ENCODE assay signal across 41 cellular contexts in the genomic region with DNA sequence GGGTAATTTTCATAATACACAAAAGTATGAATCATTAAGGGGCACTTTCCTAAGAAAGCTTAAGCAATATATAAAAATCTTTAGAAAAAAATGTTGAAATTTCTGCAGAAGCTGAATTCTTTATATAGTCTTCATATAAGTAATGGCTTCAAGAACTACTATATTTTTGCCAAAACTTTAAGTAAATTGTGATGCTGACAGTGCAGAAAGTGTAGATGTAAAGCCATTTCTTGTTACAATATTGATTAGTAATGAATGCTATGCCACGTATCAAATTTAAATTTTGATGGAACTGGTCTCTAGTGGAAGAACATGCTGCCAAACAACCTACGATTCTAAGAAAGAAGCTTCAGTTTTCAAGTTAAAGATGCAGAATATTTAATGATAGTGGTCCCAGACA.
"Had no signal": no experiment of that assay in that cellular context is flagged by ENCODE, and none has a peak within 500 bp of the region (broad histone marks: within the 10 kb centered on the region; RNA-seq: fewer than 3 reads in every experiment).

No MANE protein-coding gene starts in this region.

- H3K4me1 Mint-ChIP-seq: activated naive CD4-positive, alpha-beta T cell treated with anti-CD3 and anti-CD28 coated beads, Interleukin-2, amount 10 ng/mL, durations not matched to agents 7 days and 5 days; activated naive CD4-positive, alpha-beta T cell treated with anti-CD3 and anti-CD28 coated beads, Interleukin-2, amount 50 U/mL, for 24 hours; activated naive CD8-positive, alpha-beta T cell treated with anti-CD3 and anti-CD28 coated beads for 36 hours; activated naive CD8-positive, alpha-beta T cell treated with anti-CD3 and anti-CD28 coated beads, Interleukin-2, amount 10 ng/mL, durations not matched to agents 7 days and 5 days; activated naive CD8-positive, alpha-beta T cell treated with anti-CD3 and anti-CD28 coated beads, Interleukin-2, amount 50 U/mL, for 24 hours; activated T-helper 17 cell treated with anti-CD3 and anti-CD28 coated beads, Interleukin-2, amount 50 U/mL, for 72 hours; brain; central memory CD8-positive, alpha-beta T cell had no signal

- H3K27me3 Mint-ChIP-seq: activated naive CD4-positive, alpha-beta T cell treated with anti-CD3 and anti-CD28 coated beads, Interleukin-2, amount 10 ng/mL, durations not matched to agents 7 days and 5 days; activated naive CD4-positive, alpha-beta T cell treated with anti-CD3 and anti-CD28 coated beads, Interleukin-2, amount 50 U/mL, for 24 hours; activated naive CD8-positive, alpha-beta T cell; activated naive CD8-positive, alpha-beta T cell treated with anti-CD3 and anti-CD28 coated beads for 36 hours; activated naive CD8-positive, alpha-beta T cell treated with anti-CD3 and anti-CD28 coated beads, Interleukin-2, amount 10 ng/mL, durations not matched to agents 7 days and 5 days; activated naive CD8-positive, alpha-beta T cell treated with anti-CD3 and anti-CD28 coated beads, Interleukin-2, amount 50 U/mL, for 24 hours; activated T-cell treated with anti-CD3 and anti-CD28 coated beads, Interleukin-2, amount 50 U/mL, for 24 hours; activated T-helper 17 cell treated with anti-CD3 and anti-CD28 coated beads, Interleukin-2, amount 50 U/mL, for 72 hours; brain; central memory CD8-positive, alpha-beta T cell had no signal

- H3K4me3 ChIP-seq: adrenal gland, ascending aorta, body of pancreas, breast epithelium, cardiac muscle cell had no signal

- H3K9me3 ChIP-seq: adrenal gland, ascending aorta, body of pancreas had no signal

- H3K36me3 Mint-ChIP-seq: activated naive CD4-positive, alpha-beta T cell treated with anti-CD3 and anti-CD28 coated beads, Interleukin-2, amount 10 ng/mL, durations not matched to agents 7 days and 5 days; activated naive CD4-positive, alpha-beta T cell treated with anti-CD3 and anti-CD28 coated beads, Interleukin-2, amount 50 U/mL, for 24 hours; activated naive CD4-positive, alpha-beta T cell treated with anti-CD3 and anti-CD28 coated beads, Interleukin-2, amount 50 U/mL, for 72 hours; activated naive CD8-positive, alpha-beta T cell; activated naive CD8-positive, alpha-beta T cell treated with anti-CD3 and anti-CD28 coated beads for 36 hours; activated naive CD8-positive, alpha-beta T cell treated with anti-CD3 and anti-CD28 coated beads, Interleukin-2, amount 10 ng/mL, durations not matched to agents 7 days and 5 days; brain had no signal

- H3K9me3 Mint-ChIP-seq: activated naive CD4-positive, alpha-beta T cell treated with anti-CD3 and anti-CD28 coated beads for 36 hours; activated naive CD4-positive, alpha-beta T cell treated with anti-CD3 and anti-CD28 coated beads, Interleukin-2, amount 10 ng/mL, durations not matched to agents 7 days and 5 days; activated naive CD8-positive, alpha-beta T cell treated with anti-CD3 and anti-CD28 coated beads for 36 hours; activated naive CD8-positive, alpha-beta T cell treated with anti-CD3 and anti-CD28 coated beads, Interleukin-2, amount 10 ng/mL, durations not matched to agents 7 days and 5 days; activated naive CD8-positive, alpha-beta T cell treated with anti-CD3 and anti-CD28 coated beads, Interleukin-2, amount 50 U/mL, for 24 hours; activated T-cell treated with anti-CD3 and anti-CD28 coated beads, Interleukin-2, amount 50 U/mL, for 24 hours; activated T-helper 1 cell treated with anti-CD3 and anti-CD28 coated beads, Interleukin-12 subunit alpha, Interleukin-12 subunit beta, Interleukin-2, Interleukin-4 antibody, amounts not matched to agents 30 ng/mL and 10 ng/mL and 1 ng/mL, durations not matched to agents 14 hours and 24 hours and 36 hours; activated T-helper 17 cell treated with anti-CD3 and anti-CD28 coated beads, Interleukin-2, amount 50 U/mL, for 72 hours had no signal

- ATAC-seq: activated naive CD4-positive, alpha-beta T cell treated with anti-CD3 and anti-CD28 coated beads, Interleukin-2, amount 50 U/mL, for 72 hours; activated naive CD8-positive, alpha-beta T cell treated with anti-CD3 and anti-CD28 coated beads, Interleukin-2, amount 50 U/mL, for 24 hours; activated T-cell treated with anti-CD3 and anti-CD28 coated beads, Interleukin-2, amount 50 U/mL, for 4 hours; activated T-cell treated with anti-CD3 and anti-CD28 coated beads, Interleukin-2, amount 50 U/mL, for 72 hours; activated T-helper 17 cell treated with anti-CD3 and anti-CD28 coated beads, Interleukin-2, amount 50 U/mL, for 72 hours; body of pancreas had no signal

- H3K27me3 ChIP-seq: adrenal gland, ascending aorta, body of pancreas, brain microvascular endothelial cell, breast epithelium, cardiac muscle cell had no signal

- H3K4me3 Mint-ChIP-seq: activated naive CD4-positive, alpha-beta T cell treated with anti-CD3 and anti-CD28 coated beads for 36 hours; activated naive CD4-positive, alpha-beta T cell treated with anti-CD3 and anti-CD28 coated beads, Interleukin-2, amount 10 ng/mL, durations not matched to agents 7 days and 5 days; activated naive CD4-positive, alpha-beta T cell treated with anti-CD3 and anti-CD28 coated beads, Interleukin-2, amount 50 U/mL, for 24 hours; activated naive CD8-positive, alpha-beta T cell; activated naive CD8-positive, alpha-beta T cell treated with anti-CD3 and anti-CD28 coated beads for 36 hours; activated naive CD8-positive, alpha-beta T cell treated with anti-CD3 and anti-CD28 coated beads, Interleukin-2, amount 10 ng/mL, durations not matched to agents 7 days and 5 days; activated naive CD8-positive, alpha-beta T cell treated with anti-CD3 and anti-CD28 coated beads, Interleukin-2, amount 50 U/mL, for 24 hours; activated T-cell treated with anti-CD3 and anti-CD28 coated beads, Interleukin-2, amount 50 U/mL, for 24 hours; activated T-cell treated with anti-CD3 and anti-CD28 coated beads, Interleukin-2, amount 50 U/mL, for 4 hours; activated T-cell treated with anti-CD3 and anti-CD28 coated beads, Interleukin-2, amount 50 U/mL, for 72 hours; activated T-helper 1 cell treated with anti-CD3 and anti-CD28 coated beads, Interleukin-12 subunit alpha, Interleukin-12 subunit beta, Interleukin-2, Interleukin-4 antibody, amounts not matched to agents 30 ng/mL and 10 ng/mL and 1 ng/mL, durations not matched to agents 14 hours and 24 hours and 36 hours; activated T-helper 17 cell treated with anti-CD3 and anti-CD28 coated beads, Interleukin-2, amount 50 U/mL, for 72 hours; brain; central memory CD8-positive, alpha-beta T cell had no signal

- H3K36me3 ChIP-seq: adrenal gland, ascending aorta, brain microvascular endothelial cell, breast epithelium, cardiac muscle cell had no signal

- FAIRE-seq: astrocyte, bronchial epithelial cell had no signal

- DNase-seq: activated effector memory CD4-positive, alpha-beta T cell treated with anti-CD3 and anti-CD28 coated beads, Interleukin-2, amount 50 U/mL, for 16 hours; activated effector memory CD4-positive, alpha-beta T cell treated with Interleukin-2 at 50 U/mL for 16 hours; activated gamma-delta T cell; activated gamma-delta T cell treated with Interleukin-2 at 50 U/mL for 16 hours; activated naive CD4-positive, alpha-beta T cell; activated naive CD4-positive, alpha-beta T cell treated with anti-CD3 and anti-CD28 coated beads for 36 hours; activated naive CD4-positive, alpha-beta T cell treated with anti-CD3 and anti-CD28 coated beads, Interleukin-2, amount 10 ng/mL, durations not matched to agents 7 days and 5 days; activated naive CD4-positive, alpha-beta T cell treated with anti-CD3 and anti-CD28 coated beads, Interleukin-2, amount 50 U/mL, for 16 hours; activated naive CD4-positive, alpha-beta T cell treated with Interleukin-2 at 50 U/mL for 16 hours; activated naive CD8-positive, alpha-beta T cell treated with anti-CD3 and anti-CD28 coated beads for 36 hours; activated naive CD8-positive, alpha-beta T cell treated with anti-CD3 and anti-CD28 coated beads, Interleukin-2, amount 10 ng/mL, durations not matched to agents 7 days and 5 days; activated naive CD8-positive, alpha-beta T cell treated with anti-CD3 and anti-CD28 coated beads, Interleukin-2, amount 50 U/mL, for 24 hours; activated T-cell treated with anti-CD3 and anti-CD28 coated beads for 4 hours; activated T-cell treated with anti-CD3 and anti-CD28 coated beads, Interleukin-2, amount 50 U/mL, for 1 hour; activated T-cell treated with anti-CD3 and anti-CD28 coated beads, Interleukin-2, amount 50 U/mL, for 24 hours; activated T-cell treated with anti-CD3 and anti-CD28 coated beads, Interleukin-2, amount 50 U/mL, for 4 hours; activated T-cell treated with anti-CD3 and anti-CD28 coated beads, Interleukin-2, amount 50 U/mL, for 48 hours; activated T-cell treated with anti-CD3 and anti-CD28 coated beads, Interleukin-2, amount 50 U/mL, for 72 hours; adrenal gland; amniotic stem cell; amygdala; anterior cingulate cortex; aorta; body of pancreas; brain microvascular endothelial cell; caudate nucleus; central memory CD4-positive, alpha-beta T cell; cerebellar nuclear complex had no signal

- H3K27ac ChIP-seq: adrenal gland, ascending aorta, body of pancreas, brain microvascular endothelial cell, breast epithelium, cardiac muscle cell had no signal

- H3K4me1 ChIP-seq: adrenal gland, ascending aorta, body of pancreas, breast epithelium had no signal

- H3K27ac Mint-ChIP-seq: activated naive CD4-positive, alpha-beta T cell treated with anti-CD3 and anti-CD28 coated beads for 36 hours; activated naive CD4-positive, alpha-beta T cell treated with anti-CD3 and anti-CD28 coated beads, Interleukin-2, amount 10 ng/mL, durations not matched to agents 7 days and 5 days; activated naive CD4-positive, alpha-beta T cell treated with anti-CD3 and anti-CD28 coated beads, Interleukin-2, amount 50 U/mL, for 24 hours; activated naive CD4-positive, alpha-beta T cell treated with anti-CD3 and anti-CD28 coated beads, Interleukin-2, amount 50 U/mL, for 72 hours; activated naive CD8-positive, alpha-beta T cell; activated naive CD8-positive, alpha-beta T cell treated with anti-CD3 and anti-CD28 coated beads for 36 hours; activated naive CD8-positive, alpha-beta T cell treated with anti-CD3 and anti-CD28 coated beads, Interleukin-2, amount 10 ng/mL, durations not matched to agents 7 days and 5 days; activated naive CD8-positive, alpha-beta T cell treated with anti-CD3 and anti-CD28 coated beads, Interleukin-2, amount 50 U/mL, for 24 hours; activated T-cell treated with anti-CD3 and anti-CD28 coated beads, Interleukin-2, amount 50 U/mL, for 24 hours; activated T-cell treated with anti-CD3 and anti-CD28 coated beads, Interleukin-2, amount 50 U/mL, for 72 hours; activated T-helper 1 cell treated with anti-CD3 and anti-CD28 coated beads, Interleukin-12 subunit alpha, Interleukin-12 subunit beta, Interleukin-2, Interleukin-4 antibody, amounts not matched to agents 30 ng/mL and 10 ng/mL and 1 ng/mL, durations not matched to agents 14 hours and 24 hours and 36 hours; activated T-helper 17 cell treated with anti-CD3 and anti-CD28 coated beads, Interleukin-2, amount 50 U/mL, for 72 hours; activated T-helper 2 cell treated with anti-CD3 and anti-CD28 coated beads, Interferon-gamma antibody, Interleukin-2, Interleukin-4, amounts not matched to agents 10 μg/mL and 5 μg/mL and 100 μg/mL, durations not matched to agents 14 hours and 24 hours and 36 hours; brain had no signal
